9 cellular contexts compared by ENCODE assay signal in genomic region chr20:31894980-31895675, GRCh38. TPM values are rescaled to one million over a fixed set of nuclear protein-coding genes. Genes with fewer than 3 reads are reported as not detected.
A peak's percentile ranks its signal among the peaks of the same experiment; 100 is the strongest.
DNase-seq lines count a peak whose midpoint lies in the region; ATAC-seq, FAIRE-seq and TF ChIP-seq lines count a peak whose summit lies in the region.
"Had no signal": no experiment of that assay in that cellular context is flagged by ENCODE, and none has a peak within 500 bp of the region (broad histone marks: within the 10 kb centered on the region; RNA-seq: fewer than 3 reads in every experiment).

No MANE protein-coding gene starts in this region.

- H3K36me3 ChIP-seq in IMR-90 (ENCODE audit: control insufficient read depth, insufficient read depth, low read length): no peaks in the 10 kb centered on the region
- H3K36me3 ChIP-seq in GM12878 (ENCODE audit: control insufficient read depth in 2 of 2, insufficient read depth in 2 of 2, low read length in 1 of 2): no peaks in the 10 kb centered on the region
- H3K36me3 ChIP-seq in HAP-1 (replicated peaks): no peaks in the 10 kb centered on the region
- H3K36me3 ChIP-seq: neutrophil had no signal

- no peak overlapping the region for H2AFZ ChIP-seq in IMR-90 (replicated peaks; ENCODE audit: low read length, poor library complexity)
- H2AFZ ChIP-seq in GM12878 (ENCODE audit: control insufficient read depth, low read depth, low read length): peak overlapping the region; percentile 89

- no peaks in the 10 kb centered on the region for H3K9me3 ChIP-seq in IMR-90 (ENCODE audit: control insufficient read depth, insufficient read depth, low read length)
- no peaks in the 10 kb centered on the region for H3K9me3 ChIP-seq in GM12878 (replicated peaks; ENCODE audit: control insufficient read depth, insufficient read depth, low read length)
- no peaks in the 10 kb centered on the region for H3K9me3 ChIP-seq in HAP-1
- H3K9me3 ChIP-seq: neutrophil had no signal

- no peaks in the 10 kb centered on the region for H3K4me1 ChIP-seq in IMR-90 (ENCODE audit: control insufficient read depth, insufficient read depth, low read length)
- no peaks in the 10 kb centered on the region; the same call in 1 of the 2 replicates for H3K4me1 ChIP-seq in GM12878 (ENCODE audit: control insufficient read depth, insufficient read depth, low read length)
- H3K4me1 ChIP-seq in HAP-1: no peaks in the 10 kb centered on the region

- H4K5ac ChIP-seq in IMR-90 (ENCODE audit: low read depth, low read length): no peak overlapping the region

- no peak overlapping the region for H3K4me3 ChIP-seq in IMR-90 (ENCODE audit: insufficient read depth, low read depth, low read length)
- no peak overlapping the region for H3K4me3 ChIP-seq in GM12878
- no peak overlapping the region for H3K4me3 ChIP-seq in HAP-1

- H3K9me1 ChIP-seq in IMR-90 (ENCODE audit: insufficient read depth, low read length): no peaks in the 10 kb centered on the region

- BruUV-seq in IMR-90 (replicated peaks; lab: Mats Ljungman, UMichigan): no TSS peak
- BruUV-seq in GM12878 (replicated peaks; lab: Mats Ljungman, UMichigan): no TSS peak

- peak in 1 of 2 experiments; percentile 35; a peak in 1 of 4 replicates for TF ChIP-seq EP300 in GM12878 (IDR thresholded peaks at IDR 0.05; ENCODE audit: borderline replicate concordance in 1 of 2, control insufficient read depth in 1 of 2, low read depth in 2 of 2, low read length in 2 of 2)

- no peak overlapping the region for H3K4ac ChIP-seq in IMR-90 (ENCODE audit: low read depth, low read length)

- no peak overlapping the region for H2BK120ac ChIP-seq in IMR-90 (ENCODE audit: low read depth, low read length)

- FAIRE-seq in GM12878 (lab: Jason Lieb, UNC): peak; percentile 100

- no peak overlapping the region for H3K23ac ChIP-seq in IMR-90 (ENCODE audit: low read depth, low read length)

- TF ChIP-seq POLR2A in IMR-90 (IDR thresholded peaks at IDR 0.05; ENCODE audit: low read depth, low read length): no peak
- TF ChIP-seq POLR2A in GM12878 (IDR thresholded peaks at IDR 0.05; ENCODE audit: low read depth, low read length): peak; percentile 54

- no peaks in the 10 kb centered on the region for H3K79me2 ChIP-seq in GM12878 (ENCODE audit: control insufficient read depth, insufficient read depth, low read length)

- no peak for TF ChIP-seq RAD21 in IMR-90 (IDR thresholded peaks at IDR 0.05; ENCODE audit: low read length)
- TF ChIP-seq RAD21 in GM12878 (IDR thresholded peaks at IDR 0.05; ENCODE audit: insufficient read depth, low read depth, low read length): no peak

- intact Hi-C loops in IMR-90 (cut with micrococcal nuclease): no loop called here
- intact Hi-C loops in GM12878 (cut with micrococcal nuclease; ENCODE audit: unreplicated experiment): no loop called here

- H2BK20ac ChIP-seq in IMR-90 (ENCODE audit: low read depth, low read length): no peak overlapping the region

- H2BK15ac ChIP-seq in IMR-90 (ENCODE audit: low read depth, low read length): no peak overlapping the region

- no peak overlapping the region for H2AK9ac ChIP-seq in IMR-90 (replicated peaks; ENCODE audit: low read depth, low read length, poor library complexity)

- no peak overlapping the region for H3K14ac ChIP-seq in IMR-90 (replicated peaks; ENCODE audit: low read depth, low read length)

- DNase-seq in IMR-90: peak; percentile 49
- peak; percentile 75 for DNase-seq in GM12878 (ENCODE audit: low read depth, low spot score)
- DNase-seq in kidney glomerular epithelial cell (lab: John Stamatoyannopoulos, UW): peak; percentile 33
- DNase-seq in ureter (ENCODE audit: low spot score): peak; percentile 67
- no peak for DNase-seq in NCI-H226
- no peak for DNase-seq in HAP-1 (ENCODE audit: low spot score in 2 of 2)

- peaks cover 19% of the 10 kb centered on the region for H3K27me3 ChIP-seq in IMR-90 (ENCODE audit: control insufficient read depth, insufficient read depth, low read length)
- no peaks in the 10 kb centered on the region for H3K27me3 ChIP-seq in GM12878 (replicated peaks in 1 of 2; ENCODE audit: control insufficient read depth in 2 of 2, insufficient read depth in 2 of 2, low read length in 1 of 2)
- no peaks in the 10 kb centered on the region for H3K27me3 ChIP-seq in HAP-1 (ENCODE audit: low read depth)
- H3K27me3 ChIP-seq: neutrophil had no signal

- H3K56ac ChIP-seq in IMR-90 (ENCODE audit: extremely low read depth, insufficient read depth, low read length): no peak overlapping the region

- H3K9ac ChIP-seq in IMR-90 (ENCODE audit: low read depth, low read length) (no peak overlapping the region), GM12878 (ENCODE audit: control insufficient read depth, insufficient read depth, low read length) (peak overlapping the region; percentile 2; the same call in 1 of the 2 replicates)

- CTCF ChIA-PET in IMR-90 (lab: Yijun Ruan, JAX): no interaction called here
- CTCF ChIA-PET in GM12878 (lab: Yijun Ruan, JAX): interaction anchor here (0.7 to 2.1 kb wide), 14 partner anchors 8 to 62 kb away, joined by 3 to 9 read pairs (median 4); partner anchors contain the start of genes DUSP15, PDRG1 and TTLL9

- H4K20me1 ChIP-seq in IMR-90 (ENCODE audit: insufficient read depth, low read length) (no peaks in the 10 kb centered on the region), GM12878 (ENCODE audit: control insufficient read depth, insufficient read depth) (no peaks in the 10 kb centered on the region)

- H4K8ac ChIP-seq in IMR-90 (ENCODE audit: low read depth in 2 of 2, low read length in 2 of 2): no peak overlapping the region

- peak; percentile 98 for ATAC-seq in GM21619 (IDR thresholded peaks at IDR 0.05; ENCODE audit: unreplicated experiment)
- peak; percentile 83 for ATAC-seq in IMR-90 (ENCODE audit: low read depth)
- peak; percentile 100 for ATAC-seq in GM12878

- SMC1A ChIA-PET in GM12878 (lab: Charles Lee; ENCODE audit: uncharacterized antibody, unreplicated experiment): interaction anchor here (0.9 to 4.5 kb wide), 21 partner anchors 8 to 391 kb away, joined by 3 to 26 read pairs (median 8); partner anchors contain the start of genes DUSP15, PDRG1 and TTLL9

- POLR2A ChIA-PET in IMR-90 (lab: Charles Lee; ENCODE audit: unreplicated experiment) (no interaction called here), GM12878 (lab: Charles Lee) (interaction anchor here (0.8 to 3.2 kb wide), 10 partner anchors 8 to 463 kb away, joined by 3 to 35 read pairs (median 4); partner anchors contain the start of genes ASXL1, DUSP15, PDRG1 and TTLL9)

- H2BK5ac ChIP-seq in IMR-90 (ENCODE audit: low read depth, low read length, poor library complexity, severe bottlenecking): no peak overlapping the region

- dilution Hi-C loops in IMR-90 (cut with HindIII; ENCODE audit: low sequenced_read_pairs, unreplicated experiment): no loop called here

- H3K4me2 ChIP-seq in IMR-90 (ENCODE audit: low read depth, low read length) (no peak overlapping the region), GM12878 (ENCODE audit: control insufficient read depth, insufficient read depth) (no peak overlapping the region)

- 28% methylated on average over 2 of the region's 8 CpGs; no CpG with 5 or more reads in 1 of the 2 experiments for WGBS in IMR-90 (ENCODE audit: extremely low coverage in 2 of 2, insufficient read length in 1 of 2), 2 experiments
- 7% methylated on average over 8 of the region's 8 CpGs for WGBS in GM12878 (ENCODE audit: insufficient coverage, insufficient replicate concordance, low lambda C conversion rate, missing lambda C conversion rate)

- in situ Hi-C loops in IMR-90 (cut with MboI; ENCODE audit: low sequenced_read_pairs): no loop called here
- in situ Hi-C loops in GM12878 (cut with MboI): no loop called here
- in situ Hi-C loops in HAP-1 (cut with MboI; ENCODE audit: low sequenced_read_pairs): no loop called here

- no peak overlapping the region for H2AK5ac ChIP-seq in IMR-90 (ENCODE audit: low read depth, low read length)

- 0 out of 3 replicates have a peak, but pooled peaks have one; percentile 4 for TF ChIP-seq CTCF in GM12872 (IDR thresholded peaks at IDR 0.05; ENCODE audit: insufficient read depth, low read depth, low read length)
- TF ChIP-seq CTCF in IMR-90 (conservative IDR thresholded peaks at IDR 0.05; ENCODE audit: low read depth, low read length): no peak
- TF ChIP-seq CTCF in GM12878 (IDR thresholded peaks at IDR 0.05 in 2 of 3, conservative IDR thresholded peaks at IDR 0.05 in 1 of 3; ENCODE audit: control insufficient read depth in 2 of 3, extremely low read depth in 1 of 3, insufficient read depth in 1 of 3, low read depth in 3 of 3, low read length in 3 of 3): no peak

- RAD21 ChIA-PET in GM12878 (lab: Charles Lee; ENCODE audit: unreplicated experiment): interaction anchor here (0.8 to 2.5 kb wide), 15 partner anchors 8 to 172 kb away, joined by 3 to 17 read pairs (median 5); partner anchors contain the start of gene PDRG1

- H3K79me1 ChIP-seq in IMR-90 (ENCODE audit: low read depth in 1 of 2, low read length in 2 of 2): no peaks in the 10 kb centered on the region

- no peak overlapping the region for H3K18ac ChIP-seq in IMR-90 (ENCODE audit: low read depth, low read length)

- H3K27ac ChIP-seq in IMR-90 (ENCODE audit: insufficient read depth, low read length): no peak overlapping the region
- H3K27ac ChIP-seq in GM12878 (ENCODE audit: control insufficient read depth, insufficient read depth): peak overlapping the region; percentile 62
- H3K27ac ChIP-seq: neutrophil had no signal

- H4K91ac ChIP-seq in IMR-90 (ENCODE audit: insufficient read depth, low read depth, low read length): no peak overlapping the region

RNA-seq across cellular contexts. Expression of gene TTLL9, which starts 24.7 kb away (rescaled TPM):
- total RNA-seq in IMR-90 (2012; rRNA removed) (not detected in 2 replicates), GM12878 (2014; rRNA removed) (0.17 TPM in 1 of 2 replicates, not detected in the other), GM12878 (2014; rRNA removed; fragmentation: Illumina TruSeq; extraction: Trizol) (0.04 and 0.09 TPM in 2 replicates), GM12878 (2021) (0.08 and 0.21 TPM in 2 replicates), ureter (0.86 TPM)
- polyA plus RNA-seq in IMR-90 (2012; rRNA removed) (not detected in 2 replicates), GM12878 (2011; rRNA removed) (0.62 and 0.77 TPM in 2 replicates), GM12878 (2014; fragmentation: Illumina TruSeq; extraction: Trizol) (0.14 and 0.15 TPM in 2 replicates), GM12878 (2014; fragmentation: Nextera tagmentation; extraction: Ambion mirVana) (under 1 TPM in 1 of 2 experiments, not detected in 1; 0.03 TPM), GM12878 (2014; rRNA removed) (0.14 and 0.22 TPM in 2 replicates), GM12878 (2016; fragmentation: Nextera tagmentation; extraction: Ambion mirVana) (under 1 TPM in 1 of 2 experiments, not detected in 1; 0.08 TPM)
- polyA plus RNA-seq in IMR-90 (2012; cell fraction: cytosol; rRNA removed): not detected in 2 replicates
- polyA plus RNA-seq in IMR-90 (2012; cell fraction: nucleus; rRNA removed; ENCODE audit: low replicate concordance): 0.05 TPM in 1 of 2 replicates, not detected in the other
- total RNA-seq in GM12878 (2013; cell fraction: nucleolus; rRNA removed): 2.4 and 3.1 TPM in 2 replicates
- 0.10 TPM for polyA plus RNA-seq in GM12878 (2011; ENCODE audit: low read depth)
- 0.39 and 0.45 TPM in 2 replicates for polyA plus RNA-seq in GM12878 (2011; cell fraction: cytosol; rRNA removed)
- 2.3 and 2.4 TPM in 2 replicates for polyA plus RNA-seq in GM12878 (2011; cell fraction: nucleus; rRNA removed)
- 0.21 and 0.28 TPM in 2 replicates for polyA plus RNA-seq in GM12878 (2012)
- polyA minus RNA-seq in GM12878 (2011; rRNA and poly(A)+ RNA removed): 1.1 and 1.4 TPM in 2 replicates
- polyA minus RNA-seq in GM12878 (2011; cell fraction: cytosol; rRNA and poly(A)+ RNA removed): not detected in 2 replicates
- polyA minus RNA-seq in GM12878 (2011; cell fraction: nucleus; rRNA and poly(A)+ RNA removed): 0.60 and 1.4 TPM in 2 replicates

RNA-seq across cellular contexts. Expression of gene DUSP15, which starts 24.8 kb away (rescaled TPM):
- total RNA-seq in IMR-90 (2012; rRNA removed): not detected in 2 replicates
- not detected in 2 replicates for polyA plus RNA-seq in IMR-90 (2012; rRNA removed)
- not detected in 2 replicates for polyA plus RNA-seq in IMR-90 (2012; cell fraction: cytosol; rRNA removed)
- not detected in 2 replicates for polyA plus RNA-seq in IMR-90 (2012; cell fraction: nucleus; rRNA removed; ENCODE audit: low replicate concordance)
- 2.3 TPM in 2 replicates for total RNA-seq in GM12878 (2013; cell fraction: nucleolus; rRNA removed)
- 1.4 and 3.0 TPM in 2 replicates for total RNA-seq in GM12878 (2014; rRNA removed)
- 0.67 and 0.83 TPM in 2 replicates for total RNA-seq in GM12878 (2014; rRNA removed; fragmentation: Illumina TruSeq; extraction: Trizol)
- total RNA-seq in GM12878 (2021): 2.5 and 3.2 TPM in 2 replicates
- 0.35 TPM for polyA plus RNA-seq in GM12878 (2011; ENCODE audit: low read depth)
- polyA plus RNA-seq in GM12878 (2011; rRNA removed): 0.89 and 1.8 TPM in 2 replicates
- polyA plus RNA-seq in GM12878 (2011; cell fraction: cytosol; rRNA removed): 2.3 and 3.7 TPM in 2 replicates
- 2.5 and 3.0 TPM in 2 replicates for polyA plus RNA-seq in GM12878 (2011; cell fraction: nucleus; rRNA removed)
- polyA plus RNA-seq in GM12878 (2012): 0.72 and 0.93 TPM in 2 replicates
- 0.22 TPM in 1 of 2 replicates, not detected in the other for polyA plus RNA-seq in GM12878 (2014; fragmentation: Illumina TruSeq; extraction: Trizol)
- under 1 TPM in 1 of 2 experiments, not detected in 1; 0.06 TPM for polyA plus RNA-seq in GM12878 (2014; fragmentation: Nextera tagmentation; extraction: Ambion mirVana)
- polyA plus RNA-seq in GM12878 (2014; rRNA removed): 2.4 and 3.0 TPM in 2 replicates
- polyA plus RNA-seq in GM12878 (2016; fragmentation: Nextera tagmentation; extraction: Ambion mirVana): under 1 TPM; 0.16 to 0.33 TPM
- 0.88 and 1.6 TPM in 2 replicates for polyA minus RNA-seq in GM12878 (2011; rRNA and poly(A)+ RNA removed)
- not detected in 2 replicates for polyA minus RNA-seq in GM12878 (2011; cell fraction: cytosol; rRNA and poly(A)+ RNA removed)
- polyA minus RNA-seq in GM12878 (2011; cell fraction: nucleus; rRNA and poly(A)+ RNA removed): 1.2 and 1.5 TPM in 2 replicates
- 4.7 TPM for total RNA-seq in ureter

RNA-seq across cellular contexts. Expression of gene FOXS1, which starts 49.7 kb away (rescaled TPM):
- total RNA-seq in IMR-90 (2012; rRNA removed): not detected in 2 replicates
- not detected in 2 replicates for polyA plus RNA-seq in IMR-90 (2012; rRNA removed)
- 0.02 TPM in 1 of 2 replicates, not detected in the other for polyA plus RNA-seq in IMR-90 (2012; cell fraction: cytosol; rRNA removed)
- polyA plus RNA-seq in IMR-90 (2012; cell fraction: nucleus; rRNA removed; ENCODE audit: low replicate concordance): not detected in 2 replicates
- total RNA-seq in GM12878 (2013; cell fraction: nucleolus; rRNA removed): not detected in 2 replicates
- total RNA-seq in GM12878 (2014; rRNA removed): not detected in 2 replicates
- not detected in 2 replicates for total RNA-seq in GM12878 (2014; rRNA removed; fragmentation: Illumina TruSeq; extraction: Trizol)
- total RNA-seq in GM12878 (2021): not detected in 2 replicates
- polyA plus RNA-seq in GM12878 (2011; ENCODE audit: low read depth): not detected
- not detected in 2 replicates for polyA plus RNA-seq in GM12878 (2011; rRNA removed)
- polyA plus RNA-seq in GM12878 (2011; cell fraction: cytosol; rRNA removed): not detected in 2 replicates
- not detected in 2 replicates for polyA plus RNA-seq in GM12878 (2011; cell fraction: nucleus; rRNA removed)
- not detected in 2 replicates for polyA plus RNA-seq in GM12878 (2012)
- polyA plus RNA-seq in GM12878 (2014; fragmentation: Illumina TruSeq; extraction: Trizol): not detected in 2 replicates
- polyA plus RNA-seq in GM12878 (2014; fragmentation: Nextera tagmentation; extraction: Ambion mirVana): not detected
- polyA plus RNA-seq in GM12878 (2014; rRNA removed): not detected in 2 replicates
- not detected for polyA plus RNA-seq in GM12878 (2016; fragmentation: Nextera tagmentation; extraction: Ambion mirVana)
- polyA minus RNA-seq in GM12878 (2011; rRNA and poly(A)+ RNA removed): not detected in 2 replicates
- polyA minus RNA-seq in GM12878 (2011; cell fraction: cytosol; rRNA and poly(A)+ RNA removed): not detected in 2 replicates
- not detected in 2 replicates for polyA minus RNA-seq in GM12878 (2011; cell fraction: nucleus; rRNA and poly(A)+ RNA removed)
- not detected for total RNA-seq in ureter

RNA-seq across cellular contexts. Expression of gene PDRG1, which starts 56.7 kb away (rescaled TPM):
- total RNA-seq in IMR-90 (2012; rRNA removed) (5.0 and 5.8 TPM in 2 replicates), GM12878 (2014; rRNA removed) (13.1 and 16.4 TPM in 2 replicates), GM12878 (2014; rRNA removed; fragmentation: Illumina TruSeq; extraction: Trizol) (10.4 and 11.1 TPM in 2 replicates), GM12878 (2021) (20.9 and 21.4 TPM in 2 replicates), ureter (12.1 TPM)
- polyA plus RNA-seq in IMR-90 (2012; rRNA removed) (15.7 and 16.0 TPM in 2 replicates), GM12878 (2011; rRNA removed) (18.6 and 25.6 TPM in 2 replicates), GM12878 (2014; fragmentation: Illumina TruSeq; extraction: Trizol) (13.2 and 17.9 TPM in 2 replicates), GM12878 (2014; fragmentation: Nextera tagmentation; extraction: Ambion mirVana) (10 to 100 TPM; 34.1 to 55.8 TPM), GM12878 (2014; rRNA removed) (20.1 and 21.6 TPM in 2 replicates), GM12878 (2016; fragmentation: Nextera tagmentation; extraction: Ambion mirVana) (10 to 100 TPM; 30.5 to 32.9 TPM)
- 12.2 and 15.0 TPM in 2 replicates for polyA plus RNA-seq in IMR-90 (2012; cell fraction: cytosol; rRNA removed)
- 6.9 and 8.3 TPM in 2 replicates for polyA plus RNA-seq in IMR-90 (2012; cell fraction: nucleus; rRNA removed; ENCODE audit: low replicate concordance)
- 5.6 and 6.1 TPM in 2 replicates for total RNA-seq in GM12878 (2013; cell fraction: nucleolus; rRNA removed)
- 11.3 TPM for polyA plus RNA-seq in GM12878 (2011; ENCODE audit: low read depth)
- polyA plus RNA-seq in GM12878 (2011; cell fraction: cytosol; rRNA removed): 25.2 and 27.8 TPM in 2 replicates
- polyA plus RNA-seq in GM12878 (2011; cell fraction: nucleus; rRNA removed): 13.6 and 14.6 TPM in 2 replicates
- polyA plus RNA-seq in GM12878 (2012): 14.9 and 17.3 TPM in 2 replicates
- 6.4 and 7.7 TPM in 2 replicates for polyA minus RNA-seq in GM12878 (2011; rRNA and poly(A)+ RNA removed)
- polyA minus RNA-seq in GM12878 (2011; cell fraction: cytosol; rRNA and poly(A)+ RNA removed): 3.1 and 6.3 TPM in 2 replicates
- 3.7 and 6.4 TPM in 2 replicates for polyA minus RNA-seq in GM12878 (2011; cell fraction: nucleus; rRNA and poly(A)+ RNA removed)

Comparison
In these comparisons a context has a peak if more than half of its experiments do, and no peak if none do; other contexts are left out.
1. DNase-seq: peak in IMR-90 (single experiment), GM12878 (single experiment), kidney glomerular epithelial cell (single experiment) and ureter (single experiment); none in NCI-H226 (single experiment) and HAP-1 (0 of 2).
2. Peak in every context shown above with its lines, with median percentiles within 50 percentile points of each other: ATAC-seq.